Comparison of ENCODE assay signal across 11 cellular contexts in genomic region chrX:121160987-121161386, GRCh38.
DNase-seq lines count a peak whose midpoint lies in the region; ATAC-seq and TF ChIP-seq lines count a peak whose summit lies in the region.
"Had no signal": no experiment of that assay in that cellular context is flagged by ENCODE, and none has a peak within 500 bp of the region (broad histone marks: within the 10 kb centered on the region; RNA-seq: fewer than 3 reads in every experiment).

No MANE protein-coding gene starts in this region.

- no peaks in the 10 kb centered on the region for H3K36me3 ChIP-seq in neural progenitor cell
- no peaks in the 10 kb centered on the region for H3K36me3 ChIP-seq in mucosa of descending colon (ENCODE audit: low read depth)
- no peaks in the 10 kb centered on the region for H3K36me3 ChIP-seq in ascending aorta
- H3K36me3 ChIP-seq: breast epithelium had no signal

- no peaks in the 10 kb centered on the region for H3K9me3 Mint-ChIP-seq in activated CD8-positive, alpha-beta T cell treated with anti-CD3 and anti-CD28 coated beads for 36 hours
- H3K9me3 Mint-ChIP-seq in activated CD8-positive, alpha-beta T cell treated with anti-CD3 and anti-CD28 coated beads, Interleukin-2, amount 10 ng/mL, durations not matched to agents 7 days and 5 days (ENCODE audit: insufficient read depth), result no peaks in the 10 kb centered on the region
- no peaks in the 10 kb centered on the region for H3K9me3 Mint-ChIP-seq in neural progenitor cell

- peaks cover 15% of the 10 kb centered on the region for H3K4me1 Mint-ChIP-seq in activated CD8-positive, alpha-beta T cell treated with anti-CD3 and anti-CD28 coated beads for 36 hours (ENCODE audit: low read depth)
- peaks cover 3% of the 10 kb centered on the region for H3K4me1 Mint-ChIP-seq in activated CD8-positive, alpha-beta T cell treated with anti-CD3 and anti-CD28 coated beads, Interleukin-2, amount 10 ng/mL, durations not matched to agents 7 days and 5 days (ENCODE audit: low read depth)
- H3K4me1 Mint-ChIP-seq in neural progenitor cell, result peaks cover 26% of the 10 kb centered on the region

- no peak overlapping the region for H3K4me3 ChIP-seq in neural progenitor cell
- no peak overlapping the region for H3K4me3 ChIP-seq in mucosa of descending colon
- no peak overlapping the region for H3K4me3 ChIP-seq in ascending aorta
- H3K4me3 ChIP-seq: breast epithelium had no signal

- no peaks in the 10 kb centered on the region for H3K36me3 Mint-ChIP-seq in activated CD8-positive, alpha-beta T cell treated with anti-CD3 and anti-CD28 coated beads for 36 hours (ENCODE audit: low read depth)
- no peaks in the 10 kb centered on the region for H3K36me3 Mint-ChIP-seq in activated CD8-positive, alpha-beta T cell treated with anti-CD3 and anti-CD28 coated beads, Interleukin-2, amount 10 ng/mL, durations not matched to agents 7 days and 5 days (ENCODE audit: low read depth)
- H3K36me3 Mint-ChIP-seq in neural progenitor cell, result no peaks in the 10 kb centered on the region

- H3F3A ChIP-seq in neural progenitor cell (ENCODE audit: low read depth), result no peaks in the 10 kb centered on the region

- H3K4me1 ChIP-seq in neural progenitor cell (peaks cover 19% of the 10 kb centered on the region), mucosa of descending colon (ENCODE audit: low read depth) (no peaks in the 10 kb centered on the region), ascending aorta (no peaks in the 10 kb centered on the region)
- H3K4me1 ChIP-seq: breast epithelium had no signal

- no peaks in the 10 kb centered on the region for H3K9me3 ChIP-seq in neural progenitor cell (ENCODE audit: low read depth)
- H3K9me3 ChIP-seq in mucosa of descending colon, result no peaks in the 10 kb centered on the region
- H3K9me3 ChIP-seq in ascending aorta, result no peaks in the 10 kb centered on the region
- H3K9me3 ChIP-seq: breast epithelium had no signal

- no peak overlapping the region for H3K9ac ChIP-seq in neural progenitor cell

- H3K27ac ChIP-seq in neural progenitor cell (no peak overlapping the region), ascending aorta (no peak overlapping the region)
- H3K27ac ChIP-seq: breast epithelium had no signal

- H3K79me2 ChIP-seq in neural progenitor cell (ENCODE audit: low read depth), result no peaks in the 10 kb centered on the region

- H3K4me2 ChIP-seq in neural progenitor cell, result no peak overlapping the region

- intact Hi-C loops in activated CD8-positive, alpha-beta T cell treated with anti-CD3 and anti-CD28 coated beads for 36 hours (cut with micrococcal nuclease), result no loop called here
- intact Hi-C loops in mucosa of descending colon (cut with DNase I, micrococcal nuclease), result no loop called here
- intact Hi-C loops in ascending aorta (cut with DNase I), result no loop called here

- CTCF ChIA-PET in activated CD8-positive, alpha-beta T cell treated with anti-CD3 and anti-CD28 coated beads for 36 hours (lab: Charles Lee), result no interaction called here
- CTCF ChIA-PET in activated CD8-positive, alpha-beta T cell treated with anti-CD3 and anti-CD28 coated beads, Interleukin-2, amount 10 ng/mL, durations not matched to agents 7 days and 5 days (lab: Charles Lee), result no interaction called here

- H3K4me3 Mint-ChIP-seq in activated CD8-positive, alpha-beta T cell treated with anti-CD3 and anti-CD28 coated beads for 36 hours, result no peak overlapping the region
- no peak overlapping the region for H3K4me3 Mint-ChIP-seq in activated CD8-positive, alpha-beta T cell treated with anti-CD3 and anti-CD28 coated beads, Interleukin-2, amount 10 ng/mL, durations not matched to agents 7 days and 5 days
- no peak overlapping the region for H3K4me3 Mint-ChIP-seq in neural progenitor cell

- no peak for TF ChIP-seq CTCF in activated CD8-positive, alpha-beta T cell treated with anti-CD3 and anti-CD28 coated beads for 36 hours (IDR thresholded peaks at IDR 0.05)
- TF ChIP-seq CTCF in neural progenitor cell (IDR thresholded peaks at IDR 0.05) (no peak), mucosa of descending colon (IDR thresholded peaks at IDR 0.05) (no peak), ascending aorta (IDR thresholded peaks at IDR 0.05) (no peak)

- peak overlapping the region; percentile 87 for H3K27ac Mint-ChIP-seq in activated CD8-positive, alpha-beta T cell treated with anti-CD3 and anti-CD28 coated beads for 36 hours
- no peak overlapping the region for H3K27ac Mint-ChIP-seq in activated CD8-positive, alpha-beta T cell treated with anti-CD3 and anti-CD28 coated beads, Interleukin-2, amount 10 ng/mL, durations not matched to agents 7 days and 5 days
- H3K27ac Mint-ChIP-seq in neural progenitor cell, result peak overlapping the region; percentile 46

- DNase-seq in activated CD8-positive, alpha-beta T cell treated with anti-CD3 and anti-CD28 coated beads for 36 hours, result no peak
- DNase-seq in activated CD8-positive, alpha-beta T cell treated with anti-CD3 and anti-CD28 coated beads, Interleukin-2, amount 10 ng/mL, durations not matched to agents 7 days and 5 days, result no peak
- DNase-seq in H4 (ENCODE audit: low spot score) (peak; percentile 8), neural progenitor cell (ENCODE audit: low spot score) (no peak), mucosa of descending colon (no peak), ascending aorta (ENCODE audit: low spot score in 2 of 2) (no peak), islet precursor cell (no peak)
- DNase-seq: NCI-H1930; stimulated activated naive CD4-positive, alpha-beta T cell had no signal

- H4K20me1 ChIP-seq in neural progenitor cell (ENCODE audit: low read depth), result no peaks in the 10 kb centered on the region

- H2AFZ ChIP-seq in neural progenitor cell (replicated peaks), result no peak overlapping the region

- peaks cover 3% of the 10 kb centered on the region for H3K27me3 Mint-ChIP-seq in activated CD8-positive, alpha-beta T cell treated with anti-CD3 and anti-CD28 coated beads for 36 hours
- H3K27me3 Mint-ChIP-seq in activated CD8-positive, alpha-beta T cell treated with anti-CD3 and anti-CD28 coated beads, Interleukin-2, amount 10 ng/mL, durations not matched to agents 7 days and 5 days (ENCODE audit: low read depth), result no peaks in the 10 kb centered on the region
- H3K27me3 Mint-ChIP-seq in neural progenitor cell (ENCODE audit: insufficient read depth, low read depth), result no peaks in the 10 kb centered on the region

- POLR2A ChIA-PET in activated CD8-positive, alpha-beta T cell treated with anti-CD3 and anti-CD28 coated beads for 36 hours (lab: Charles Lee), result no interaction called here
- POLR2A ChIA-PET in activated CD8-positive, alpha-beta T cell treated with anti-CD3 and anti-CD28 coated beads, Interleukin-2, amount 10 ng/mL, durations not matched to agents 7 days and 5 days (lab: Charles Lee), result no interaction called here

- no peaks in the 10 kb centered on the region for H3K27me3 ChIP-seq in neural progenitor cell
- no peaks in the 10 kb centered on the region for H3K27me3 ChIP-seq in ascending aorta

- peak; percentile 39 for ATAC-seq in activated CD8-positive, alpha-beta T cell treated with anti-CD3 and anti-CD28 coated beads for 36 hours
- no peak for ATAC-seq in activated CD8-positive, alpha-beta T cell treated with anti-CD3 and anti-CD28 coated beads, Interleukin-2, amount 10 ng/mL, durations not matched to agents 7 days and 5 days
- ATAC-seq in HG03565 (IDR thresholded peaks at IDR 0.05; ENCODE audit: unreplicated experiment) (peak; percentile 85), mucosa of descending colon (no peak)

Comparison
In these comparisons a context has a peak if more than half of its experiments do, and no peak if none do; other contexts are left out.
1. ATAC-seq: peak in activated CD8-positive, alpha-beta T cell treated with anti-CD3 and anti-CD28 coated beads for 36 hours (single experiment) and HG03565 (single experiment); none in activated CD8-positive, alpha-beta T cell treated with anti-CD3 and anti-CD28 coated beads, Interleukin-2, amount 10 ng/mL, durations not matched to agents 7 days and 5 days (single experiment) and mucosa of descending colon (single experiment).